In the genomic region with DNA sequence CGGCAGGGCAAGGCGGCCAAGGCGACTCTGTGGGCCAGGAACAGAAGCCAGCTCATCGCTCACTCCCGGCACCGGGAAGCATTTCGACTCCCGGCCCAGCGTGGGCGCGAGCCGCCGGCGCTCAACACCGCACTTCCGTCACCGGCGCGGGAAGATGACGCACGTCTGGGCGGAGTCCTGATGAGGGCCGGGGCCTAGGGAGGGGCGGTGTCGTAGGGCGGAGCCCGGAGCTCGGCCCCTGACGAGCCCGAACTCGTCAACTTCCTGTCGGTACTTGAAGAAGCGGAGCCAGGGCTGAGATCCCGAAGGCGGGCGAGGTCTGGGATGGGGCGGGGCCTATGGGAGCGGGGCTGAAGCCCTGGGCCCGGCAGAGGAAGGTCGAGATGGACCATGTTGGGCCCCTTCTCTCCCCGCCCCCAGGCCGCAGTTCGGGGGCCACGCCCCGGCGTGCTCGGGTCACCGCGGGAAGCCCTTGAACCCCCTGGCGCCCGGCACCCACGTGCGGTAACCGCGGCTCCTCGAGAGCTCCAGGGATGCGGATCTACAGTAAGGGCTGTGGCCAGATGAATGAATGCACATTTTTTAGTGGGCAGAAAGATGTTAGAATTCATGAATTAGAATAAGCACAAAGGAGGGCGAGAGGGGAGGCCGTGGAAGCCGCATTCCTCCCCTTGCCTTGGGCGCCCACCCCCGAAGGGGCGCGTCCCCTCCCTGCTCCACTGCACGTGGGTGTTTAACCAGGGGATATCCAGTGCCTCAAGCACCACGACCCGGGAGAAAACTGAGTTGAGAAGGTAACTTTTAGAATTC, we compare ENCODE assay signal across 8 cellular contexts. TPM values are rescaled to one million over a fixed set of nuclear protein-coding genes. Genes with fewer than 3 reads are reported as not detected.
DNase-seq lines count a peak whose midpoint lies in the region; ATAC-seq lines count a peak whose summit lies in the region.

A gene with protein sequence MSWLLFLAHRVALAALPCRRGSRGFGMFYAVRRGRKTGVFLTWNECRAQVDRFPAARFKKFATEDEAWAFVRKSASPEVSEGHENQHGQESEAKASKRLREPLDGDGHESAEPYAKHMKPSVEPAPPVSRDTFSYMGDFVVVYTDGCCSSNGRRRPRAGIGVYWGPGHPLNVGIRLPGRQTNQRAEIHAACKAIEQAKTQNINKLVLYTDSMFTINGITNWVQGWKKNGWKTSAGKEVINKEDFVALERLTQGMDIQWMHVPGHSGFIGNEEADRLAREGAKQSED (minus strand): TSS at position 129 of the 810 bp plus-strand sequence. CDS start 73 bp downstream, at position 56.

- H3K27me3 ChIP-seq in effector memory CD4-positive, alpha-beta T cell (replicated peaks; ENCODE audit: control insufficient read depth, insufficient read depth, low read length, poor library complexity, severe bottlenecking) = no peaks in the 10 kb centered on the region

- H3K9me3 ChIP-seq in effector memory CD4-positive, alpha-beta T cell (ENCODE audit: control insufficient read depth, low read length) = no peaks in the 10 kb centered on the region

- peak within 1 kb of the TSS; percentile 91 for H3K4me3 ChIP-seq in effector memory CD4-positive, alpha-beta T cell (ENCODE audit: insufficient read depth, low read depth, low read length, poor library complexity, severe bottlenecking)

- H3K36me3 ChIP-seq in effector memory CD4-positive, alpha-beta T cell (ENCODE audit: control insufficient read depth, insufficient read depth, low read length) = peaks cover 25% of the 10 kb centered on the region

- ATAC-seq in GM21360 (IDR thresholded peaks at IDR 0.05; ENCODE audit: unreplicated experiment) = peak; percentile 97

- H3K27ac ChIP-seq in effector memory CD4-positive, alpha-beta T cell (ENCODE audit: insufficient read depth, low read length, poor library complexity, severe bottlenecking) = peak within 1 kb of the TSS; percentile 91

- DNase-seq in COLO668 (lab: John Stamatoyannopoulos, UW; ENCODE audit: unreplicated experiment) = peak; percentile 98
- peak; percentile 99 for DNase-seq in HT1080 (ENCODE audit: low read depth)
- DNase-seq in NOMO-1 treated with DMSO at 0.1 percent for 48 hours (lab: John Stamatoyannopoulos, UW; ENCODE audit: unreplicated experiment) = peak; percentile 97
- peak; percentile 96 to 99 for DNase-seq in activated CD8-positive, alpha-beta memory T cell treated with anti-CD3 and anti-CD28 coated beads for 4 hours (ENCODE audit: low read depth in 2 of 2)
- DNase-seq in effector memory CD4-positive, alpha-beta T cell = peak; percentile 95 to 97 (median 95)
- peak; percentile 99 for DNase-seq in lung microvascular endothelial cell (ENCODE audit: low read depth in 2 of 2)
- DNase-seq in stimulated activated CD4-positive, alpha-beta T cell treated with anti-CD3 and anti-CD28 coated beads, TNF-alpha, amount 100 ng/mL, for 48 hours (ENCODE audit: low read depth in 3 of 3) = peak; percentile 97 to 99 (median 98)

- H3K4me1 ChIP-seq in effector memory CD4-positive, alpha-beta T cell (ENCODE audit: control insufficient read depth, insufficient read depth, low read length, poor library complexity, severe bottlenecking) = peaks cover 9% of the 10 kb centered on the region

RNA-seq across cellular contexts. Expression of the gene that starts here (rescaled TPM):
- 56.7 and 60.7 TPM in 2 replicates for total RNA-seq in HT1080 (2014; rRNA removed; shearing (Covaris generic))
- polyA plus RNA-seq in HT1080 (2015; cell fraction: cytosol; rRNA removed) = 49.9 and 51.8 TPM in 2 replicates
- polyA plus RNA-seq in HT1080 (2015; cell fraction: nucleus; rRNA removed) = 24.7 and 35.8 TPM in 2 replicates
- 21.8 and 23.4 TPM in 2 replicates for total RNA-seq in lung microvascular endothelial cell

Comparison
In these comparisons a context has a peak if more than half of its experiments do, and no peak if none do; other contexts are left out.
1. Peak in every context shown above with its lines: DNase-seq, ATAC-seq, H3K4me3 ChIP-seq and H3K27ac ChIP-seq.